ENCODE assay signal across 8 cellular contexts in genomic region chr6:32175711-32176475, GRCh38. TPM values are rescaled to one million over a fixed set of nuclear protein-coding genes. Genes with fewer than 3 reads are reported as not detected.
A peak's percentile ranks its signal among the peaks of the same experiment; 100 is the strongest.
DNase-seq lines count a peak whose midpoint lies in the region; ATAC-seq and TF ChIP-seq lines count a peak whose summit lies in the region.

AGPAT1 (minus strand) TSS chr6:32176084; CDS start chr6:32171496, 4,588 bp downstream.

- H2AFZ ChIP-seq in ACC112 (ENCODE audit: low read length, unreplicated experiment): peak within 1 kb of the TSS; percentile 86

- no peaks in the 10 kb centered on the region for H3K36me3 ChIP-seq in ACC112 (ENCODE audit: insufficient read depth, low read length)

- peaks cover 19% of the 10 kb centered on the region for H3K4me1 ChIP-seq in ACC112 (ENCODE audit: control insufficient read depth, insufficient read depth, low read length, unreplicated experiment)

- DNase-seq in NCI-H748 treated with DMSO at 0.1 percent for 48 hours (lab: John Stamatoyannopoulos, UW) (peak; percentile 96), coronary artery (ENCODE audit: low spot score) (peak; percentile 96), left colon (peak; percentile 98 to 99)
- peak; percentile 96 for DNase-seq in activated CD4-positive, alpha-beta T cell treated with anti-CD3 and anti-CD28 coated beads, Interleukin-2, amount 50 U/mL, for 1 hour
- DNase-seq in stimulated activated CD4-positive, alpha-beta T cell treated with anti-CD3 and anti-CD28 coated beads, Interleukin-1b, Interleukin-23, amount 100 ng/mL, for 24 hours (ENCODE audit: low read depth in 4 of 4, low spot score in 1 of 4): peak; percentile 88 to 97 (median 94)

- TF ChIP-seq CTCF in coronary artery (IDR thresholded peaks at IDR 0.05): no peak

- intact Hi-C loops in left colon (cut with DNase I, micrococcal nuclease): no loop called here

- no peaks in the 10 kb centered on the region for H3K27me3 ChIP-seq in ACC112 (ENCODE audit: insufficient read depth, low read length)

- peaks cover 47% of the 10 kb centered on the region for H3K79me2 ChIP-seq in ACC112 (ENCODE audit: control insufficient read depth, insufficient read depth, low read length, unreplicated experiment)

- ATAC-seq in GM19023 (IDR thresholded peaks at IDR 0.05; ENCODE audit: unreplicated experiment): peak; percentile 46
- peak; percentile 23 for ATAC-seq in HG03565 (IDR thresholded peaks at IDR 0.05; ENCODE audit: unreplicated experiment)
- peak; percentile 68 for ATAC-seq in left colon

- H3K27ac ChIP-seq in ACC112 (ENCODE audit: low read depth, low read length) (peak within 1 kb of the TSS; percentile 97), coronary artery (peak within 1 kb of the TSS; percentile 89 to 95)

- peak within 1 kb of the TSS; percentile 96 for H3K4me3 ChIP-seq in ACC112 (ENCODE audit: low read depth, low read length)
- peak within 1 kb of the TSS; percentile 95 for H3K4me3 ChIP-seq in coronary artery

RNA-seq across cellular contexts. Expression of gene AGPAT1, which starts in this region (rescaled TPM):
- 10 to 100 TPM; 44.4 to 55.0 TPM for total RNA-seq in left colon

Comparison
In these comparisons a context has a peak if more than half of its experiments do, and no peak if none do; other contexts are left out.
1. Peak in every context shown above with its lines: DNase-seq, ATAC-seq, H3K4me3 ChIP-seq and H3K27ac ChIP-seq.